1 cellular context compared by ENCODE assay signal in the genomic region with DNA sequence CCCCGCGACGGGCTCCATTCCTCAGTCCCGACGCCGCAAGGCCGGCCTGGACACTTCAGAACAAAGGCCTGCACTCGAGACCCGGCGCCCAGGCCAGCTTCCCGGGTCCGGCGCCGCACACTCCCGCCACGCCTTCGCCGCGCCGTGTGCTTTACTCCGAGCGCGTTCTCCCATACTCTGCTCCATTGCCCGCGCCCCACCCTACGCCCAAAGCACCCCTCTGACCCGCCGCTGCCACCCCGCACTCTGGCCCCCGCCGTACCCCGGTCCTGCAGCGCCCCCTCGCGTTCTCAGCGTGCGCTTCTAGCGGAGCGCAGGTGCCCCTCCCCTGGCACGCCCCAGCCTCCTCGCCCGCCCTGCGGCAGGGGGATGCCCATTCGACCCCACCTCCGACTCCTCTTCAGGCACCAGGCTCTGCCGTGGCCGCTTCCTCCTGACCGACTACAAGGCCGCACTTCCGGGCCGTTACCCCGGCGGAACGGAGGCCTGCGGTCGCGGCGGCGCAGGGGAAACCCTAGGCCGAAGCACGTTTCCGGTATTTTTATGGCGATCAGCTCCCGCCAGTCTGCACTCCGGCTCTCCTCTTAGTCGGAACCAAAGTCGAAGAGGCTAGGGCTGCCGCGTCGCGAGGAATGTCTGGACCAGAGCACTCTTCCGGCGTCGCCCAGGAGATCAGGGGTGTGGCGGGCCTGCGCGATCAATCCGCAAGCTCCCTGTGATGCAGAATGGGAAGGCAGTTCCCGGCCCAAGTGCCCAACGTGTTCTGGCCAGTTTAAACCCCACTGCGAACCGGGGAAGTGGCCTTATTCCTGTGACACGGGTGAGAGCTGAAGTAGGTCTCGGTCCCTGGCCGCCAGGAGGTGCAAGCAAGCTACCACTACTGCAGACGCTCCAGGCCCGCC.
TF ChIP-seq lines count a peak whose summit lies in the region.

TSS of gene ZBTB45 (minus strand) at position 456 of the 902 bp plus-strand sequence. CDS start 2,137 bp downstream, outside the sequence.

TF ChIP-seq in K562, 482 proteins besides CTCF, POLR2A, EP300 and RAD21 (continued from another document and continues in another):
- TF ChIP-seq MGA (IDR thresholded peaks at IDR 0.05), result peak; percentile 52
- TF ChIP-seq SAFB (IDR thresholded peaks at IDR 0.05; ENCODE audit: borderline replicate concordance, low read depth, low read length), result no peak
- TF ChIP-seq FOXK2 (conservative IDR thresholded peaks at IDR 0.05 in 1 of 2, IDR thresholded peaks at IDR 0.05 in 1 of 2; ENCODE audit: low read depth in 2 of 2), result peak; percentile 84
- peak; percentile 32 for TF ChIP-seq CHD2 (IDR thresholded peaks at IDR 0.05; ENCODE audit: low read depth, low read length)
- TF ChIP-seq SMC3 (conservative IDR thresholded peaks at IDR 0.05; ENCODE audit: insufficient read depth, low read depth, low read length), result peak; percentile 59
- 0 out of 2 replicates have a peak, but pooled peaks have one; percentile 76 for TF ChIP-seq ZNF609 (CRISPR knock-in tag; IDR thresholded peaks at IDR 0.05; ENCODE audit: borderline replicate concordance)
- TF ChIP-seq ZNF551 (CRISPR knock-in tag; IDR thresholded peaks at IDR 0.05), result no peak
- 0 out of 2 replicates have a peak, but pooled peaks have one; percentile 11 for TF ChIP-seq JUN (IDR thresholded peaks at IDR 0.05; ENCODE audit: borderline replicate concordance, low read depth, low read length)
- TF ChIP-seq JUN (CRISPR knock-in tag; IDR thresholded peaks at IDR 0.05; ENCODE audit: borderline replicate concordance), result 0 out of 2 replicates have a peak, but pooled peaks have one; percentile 4
- TF ChIP-seq BHLHE40 (IDR thresholded peaks at IDR 0.05; ENCODE audit: low read length), result peak; percentile 26; the same call in 1 of the 2 replicates
- peak; percentile 73 for TF ChIP-seq NFIC (IDR thresholded peaks at IDR 0.05)
- TF ChIP-seq ZFX (CRISPR knock-in tag; IDR thresholded peaks at IDR 0.05), result peak; percentile 100
- TF ChIP-seq, protein P1, sequence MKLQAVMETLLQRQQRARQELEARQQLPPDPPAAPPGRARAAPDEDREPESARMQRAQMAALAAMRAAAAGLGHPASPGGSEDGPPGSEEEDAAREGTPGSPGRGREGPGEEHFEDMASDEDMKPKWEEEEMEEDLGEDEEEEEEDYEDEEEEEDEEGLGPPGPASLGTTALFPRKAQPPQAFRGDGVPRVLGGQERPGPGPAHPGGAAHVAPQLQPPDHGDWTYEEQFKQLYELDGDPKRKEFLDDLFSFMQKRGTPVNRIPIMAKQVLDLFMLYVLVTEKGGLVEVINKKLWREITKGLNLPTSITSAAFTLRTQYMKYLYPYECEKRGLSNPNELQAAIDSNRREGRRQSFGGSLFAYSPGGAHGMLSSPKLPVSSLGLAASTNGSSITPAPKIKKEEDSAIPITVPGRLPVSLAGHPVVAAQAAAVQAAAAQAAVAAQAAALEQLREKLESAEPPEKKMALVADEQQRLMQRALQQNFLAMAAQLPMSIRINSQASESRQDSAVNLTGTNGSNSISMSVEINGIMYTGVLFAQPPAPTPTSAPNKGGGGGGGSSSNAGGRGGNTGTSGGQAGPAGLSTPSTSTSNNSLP (IDR thresholded peaks at IDR 0.05; ENCODE audit: borderline replicate concordance, low read depth, low read length), result no peak
- peak; percentile 94; the same call in 1 of the 2 replicates for TF ChIP-seq THRAP3 (IDR thresholded peaks at IDR 0.05; ENCODE audit: borderline replicate concordance)
- TF ChIP-seq SOX6 (IDR thresholded peaks at IDR 0.05), result no peak; the same call in none of the 2 replicates
- TF ChIP-seq SMAD2 (IDR thresholded peaks at IDR 0.05; ENCODE audit: low read depth, low read length), result no peak
- no peak for TF ChIP-seq RBM34 (IDR thresholded peaks at IDR 0.05; ENCODE audit: borderline replicate concordance, insufficient read depth, low read length)
- no peak for TF ChIP-seq SMAD1 (IDR thresholded peaks at IDR 0.05; ENCODE audit: low read depth, low read length, partially characterized antibody)
- no peak for TF ChIP-seq HDAC6 (IDR thresholded peaks at IDR 0.05; ENCODE audit: low read depth, low read length)
- no peak for TF ChIP-seq BACH1 (tag; IDR thresholded peaks at IDR 0.05)
- TF ChIP-seq KDM2B (CRISPR knock-in tag; IDR thresholded peaks at IDR 0.05), result 0 out of 2 replicates have a peak, but pooled peaks have one; percentile 19
- peak; percentile 71; the same call in 1 of the 2 replicates for TF ChIP-seq ZNF232 (CRISPR knock-in tag; IDR thresholded peaks at IDR 0.05)
- TF ChIP-seq CBFA2T3 (IDR thresholded peaks at IDR 0.05), result peak; percentile 34
- peak in 1 of 2 experiments; percentile 78; a peak in 2 of 4 replicates for TF ChIP-seq FOXA3 (CRISPR knock-in tag; conservative IDR thresholded peaks at IDR 0.05 in 1 of 2, IDR thresholded peaks at IDR 0.05 in 1 of 2)
- no peak for TF ChIP-seq ZBTB8A (IDR thresholded peaks at IDR 0.05; ENCODE audit: partially characterized antibody)
- TF ChIP-seq, protein P2, sequence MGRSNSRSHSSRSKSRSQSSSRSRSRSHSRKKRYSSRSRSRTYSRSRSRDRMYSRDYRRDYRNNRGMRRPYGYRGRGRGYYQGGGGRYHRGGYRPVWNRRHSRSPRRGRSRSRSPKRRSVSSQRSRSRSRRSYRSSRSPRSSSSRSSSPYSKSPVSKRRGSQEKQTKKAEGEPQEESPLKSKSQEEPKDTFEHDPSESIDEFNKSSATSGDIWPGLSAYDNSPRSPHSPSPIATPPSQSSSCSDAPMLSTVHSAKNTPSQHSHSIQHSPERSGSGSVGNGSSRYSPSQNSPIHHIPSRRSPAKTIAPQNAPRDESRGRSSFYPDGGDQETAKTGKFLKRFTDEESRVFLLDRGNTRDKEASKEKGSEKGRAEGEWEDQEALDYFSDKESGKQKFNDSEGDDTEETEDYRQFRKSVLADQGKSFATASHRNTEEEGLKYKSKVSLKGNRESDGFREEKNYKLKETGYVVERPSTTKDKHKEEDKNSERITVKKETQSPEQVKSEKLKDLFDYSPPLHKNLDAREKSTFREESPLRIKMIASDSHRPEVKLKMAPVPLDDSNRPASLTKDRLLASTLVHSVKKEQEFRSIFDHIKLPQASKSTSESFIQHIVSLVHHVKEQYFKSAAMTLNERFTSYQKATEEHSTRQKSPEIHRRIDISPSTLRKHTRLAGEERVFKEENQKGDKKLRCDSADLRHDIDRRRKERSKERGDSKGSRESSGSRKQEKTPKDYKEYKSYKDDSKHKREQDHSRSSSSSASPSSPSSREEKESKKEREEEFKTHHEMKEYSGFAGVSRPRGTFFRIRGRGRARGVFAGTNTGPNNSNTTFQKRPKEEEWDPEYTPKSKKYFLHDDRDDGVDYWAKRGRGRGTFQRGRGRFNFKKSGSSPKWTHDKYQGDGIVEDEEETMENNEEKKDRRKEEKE (IDR thresholded peaks at IDR 0.05; ENCODE audit: borderline replicate concordance in 1 of 2, control insufficient read depth in 1 of 2, low read depth in 2 of 2, low read length in 1 of 2), result peak in 1 of 2 experiments; percentile 98; a peak in 2 of 4 replicates
- TF ChIP-seq, protein P3, sequence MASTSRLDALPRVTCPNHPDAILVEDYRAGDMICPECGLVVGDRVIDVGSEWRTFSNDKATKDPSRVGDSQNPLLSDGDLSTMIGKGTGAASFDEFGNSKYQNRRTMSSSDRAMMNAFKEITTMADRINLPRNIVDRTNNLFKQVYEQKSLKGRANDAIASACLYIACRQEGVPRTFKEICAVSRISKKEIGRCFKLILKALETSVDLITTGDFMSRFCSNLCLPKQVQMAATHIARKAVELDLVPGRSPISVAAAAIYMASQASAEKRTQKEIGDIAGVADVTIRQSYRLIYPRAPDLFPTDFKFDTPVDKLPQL (IDR thresholded peaks at IDR 0.05; ENCODE audit: extremely low read depth, insufficient read length), result no peak
